7 cellular contexts compared by ENCODE assay signal in genomic region chr4:25661441-25661840, GRCh38. TPM values are rescaled to one million over a fixed set of nuclear protein-coding genes. Genes with fewer than 3 reads are reported as not detected.
"Had no signal": no experiment of that assay in that cellular context is flagged by ENCODE, and none has a peak within 500 bp of the region (broad histone marks: within the 10 kb centered on the region; RNA-seq: fewer than 3 reads in every experiment).

No MANE protein-coding gene starts in this region.

RNA-seq across cellular contexts. Expression of gene SLC34A2, which starts 5.8 kb away (rescaled TPM):
- total RNA-seq: OCI-LY7, PC-3, PC-9, RPMI7951, SJCRH30, SJSA1, SK-MEL-5 had no signal
